In the genomic region with DNA sequence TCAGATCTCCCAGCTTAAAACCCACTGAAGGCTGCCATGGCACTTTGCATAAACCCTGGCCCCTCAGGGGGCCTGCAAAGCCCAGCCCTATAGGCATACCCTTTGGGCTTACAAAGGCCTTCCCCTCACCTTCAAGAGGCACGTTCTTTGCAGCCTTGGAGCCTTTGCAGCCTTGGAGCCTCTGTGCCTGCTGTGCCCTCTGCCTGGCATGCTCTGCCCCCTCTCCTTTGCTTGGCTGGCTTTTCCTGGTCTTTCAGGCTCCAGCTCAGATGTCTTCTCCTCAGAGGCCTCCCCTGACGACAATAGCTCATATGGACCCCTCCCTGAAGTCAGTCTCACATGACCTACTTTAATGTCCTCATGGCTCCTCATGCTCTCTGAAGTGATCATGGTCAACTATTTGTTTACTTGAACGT, we compare ENCODE assay signal across 2 cellular contexts.
TF ChIP-seq lines count a peak whose summit lies in the region.

No MANE protein-coding gene starts in this region.

TF ChIP-seq in HepG2, 621 proteins besides CTCF, POLR2A, EP300 and RAD21 (continued from another document and continues in another):
- 0 out of 2 replicates have a peak, but pooled peaks have one; percentile 20 for TF ChIP-seq ZNF788 (CRISPR knock-in tag; IDR thresholded peaks at IDR 0.05; ENCODE audit: borderline replicate concordance)
- TF ChIP-seq, protein P1, sequence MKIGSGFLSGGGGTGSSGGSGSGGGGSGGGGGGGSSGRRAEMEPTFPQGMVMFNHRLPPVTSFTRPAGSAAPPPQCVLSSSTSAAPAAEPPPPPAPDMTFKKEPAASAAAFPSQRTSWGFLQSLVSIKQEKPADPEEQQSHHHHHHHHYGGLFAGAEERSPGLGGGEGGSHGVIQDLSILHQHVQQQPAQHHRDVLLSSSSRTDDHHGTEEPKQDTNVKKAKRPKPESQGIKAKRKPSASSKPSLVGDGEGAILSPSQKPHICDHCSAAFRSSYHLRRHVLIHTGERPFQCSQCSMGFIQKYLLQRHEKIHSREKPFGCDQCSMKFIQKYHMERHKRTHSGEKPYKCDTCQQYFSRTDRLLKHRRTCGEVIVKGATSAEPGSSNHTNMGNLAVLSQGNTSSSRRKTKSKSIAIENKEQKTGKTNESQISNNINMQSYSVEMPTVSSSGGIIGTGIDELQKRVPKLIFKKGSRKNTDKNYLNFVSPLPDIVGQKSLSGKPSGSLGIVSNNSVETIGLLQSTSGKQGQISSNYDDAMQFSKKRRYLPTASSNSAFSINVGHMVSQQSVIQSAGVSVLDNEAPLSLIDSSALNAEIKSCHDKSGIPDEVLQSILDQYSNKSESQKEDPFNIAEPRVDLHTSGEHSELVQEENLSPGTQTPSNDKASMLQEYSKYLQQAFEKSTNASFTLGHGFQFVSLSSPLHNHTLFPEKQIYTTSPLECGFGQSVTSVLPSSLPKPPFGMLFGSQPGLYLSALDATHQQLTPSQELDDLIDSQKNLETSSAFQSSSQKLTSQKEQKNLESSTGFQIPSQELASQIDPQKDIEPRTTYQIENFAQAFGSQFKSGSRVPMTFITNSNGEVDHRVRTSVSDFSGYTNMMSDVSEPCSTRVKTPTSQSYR (CRISPR knock-in tag; IDR thresholded peaks at IDR 0.05; ENCODE audit: borderline replicate concordance), result no peak
- TF ChIP-seq, protein P2, sequence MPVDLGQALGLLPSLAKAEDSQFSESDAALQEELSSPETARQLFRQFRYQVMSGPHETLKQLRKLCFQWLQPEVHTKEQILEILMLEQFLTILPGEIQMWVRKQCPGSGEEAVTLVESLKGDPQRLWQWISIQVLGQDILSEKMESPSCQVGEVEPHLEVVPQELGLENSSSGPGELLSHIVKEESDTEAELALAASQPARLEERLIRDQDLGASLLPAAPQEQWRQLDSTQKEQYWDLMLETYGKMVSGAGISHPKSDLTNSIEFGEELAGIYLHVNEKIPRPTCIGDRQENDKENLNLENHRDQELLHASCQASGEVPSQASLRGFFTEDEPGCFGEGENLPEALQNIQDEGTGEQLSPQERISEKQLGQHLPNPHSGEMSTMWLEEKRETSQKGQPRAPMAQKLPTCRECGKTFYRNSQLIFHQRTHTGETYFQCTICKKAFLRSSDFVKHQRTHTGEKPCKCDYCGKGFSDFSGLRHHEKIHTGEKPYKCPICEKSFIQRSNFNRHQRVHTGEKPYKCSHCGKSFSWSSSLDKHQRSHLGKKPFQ (CRISPR knock-in tag; IDR thresholded peaks at IDR 0.05; ENCODE audit: insufficient replicate concordance), result no peak
- TF ChIP-seq, protein P3, sequence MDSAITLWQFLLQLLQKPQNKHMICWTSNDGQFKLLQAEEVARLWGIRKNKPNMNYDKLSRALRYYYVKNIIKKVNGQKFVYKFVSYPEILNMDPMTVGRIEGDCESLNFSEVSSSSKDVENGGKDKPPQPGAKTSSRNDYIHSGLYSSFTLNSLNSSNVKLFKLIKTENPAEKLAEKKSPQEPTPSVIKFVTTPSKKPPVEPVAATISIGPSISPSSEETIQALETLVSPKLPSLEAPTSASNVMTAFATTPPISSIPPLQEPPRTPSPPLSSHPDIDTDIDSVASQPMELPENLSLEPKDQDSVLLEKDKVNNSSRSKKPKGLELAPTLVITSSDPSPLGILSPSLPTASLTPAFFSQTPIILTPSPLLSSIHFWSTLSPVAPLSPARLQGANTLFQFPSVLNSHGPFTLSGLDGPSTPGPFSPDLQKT (CRISPR knock-in tag; IDR thresholded peaks at IDR 0.05; ENCODE audit: borderline replicate concordance), result no peak
- TF ChIP-seq EEA1 (CRISPR knock-in tag; IDR thresholded peaks at IDR 0.05; ENCODE audit: borderline replicate concordance), result 0 out of 2 replicates have a peak, but pooled peaks have one; percentile 34
- no peak for TF ChIP-seq SCMH1 (CRISPR knock-in tag; IDR thresholded peaks at IDR 0.05; ENCODE audit: borderline replicate concordance)
- no peak for TF ChIP-seq STAG1 (CRISPR knock-in tag; IDR thresholded peaks at IDR 0.05)

TF ChIP-seq in K562, 482 proteins besides CTCF, POLR2A, EP300 and RAD21 (continued from another document):
- TF ChIP-seq, protein P4, sequence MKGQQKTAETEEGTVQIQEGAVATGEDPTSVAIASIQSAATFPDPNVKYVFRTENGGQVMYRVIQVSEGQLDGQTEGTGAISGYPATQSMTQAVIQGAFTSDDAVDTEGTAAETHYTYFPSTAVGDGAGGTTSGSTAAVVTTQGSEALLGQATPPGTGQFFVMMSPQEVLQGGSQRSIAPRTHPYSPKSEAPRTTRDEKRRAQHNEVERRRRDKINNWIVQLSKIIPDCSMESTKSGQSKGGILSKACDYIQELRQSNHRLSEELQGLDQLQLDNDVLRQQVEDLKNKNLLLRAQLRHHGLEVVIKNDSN (CRISPR knock-in tag; IDR thresholded peaks at IDR 0.05), result no peak
- no peak for TF ChIP-seq CTBP1 (IDR thresholded peaks at IDR 0.05; ENCODE audit: borderline replicate concordance)
TF ChIP-seq in K562: peak in this region for 4.
